11 cellular contexts compared by ENCODE assay signal in the genomic region with DNA sequence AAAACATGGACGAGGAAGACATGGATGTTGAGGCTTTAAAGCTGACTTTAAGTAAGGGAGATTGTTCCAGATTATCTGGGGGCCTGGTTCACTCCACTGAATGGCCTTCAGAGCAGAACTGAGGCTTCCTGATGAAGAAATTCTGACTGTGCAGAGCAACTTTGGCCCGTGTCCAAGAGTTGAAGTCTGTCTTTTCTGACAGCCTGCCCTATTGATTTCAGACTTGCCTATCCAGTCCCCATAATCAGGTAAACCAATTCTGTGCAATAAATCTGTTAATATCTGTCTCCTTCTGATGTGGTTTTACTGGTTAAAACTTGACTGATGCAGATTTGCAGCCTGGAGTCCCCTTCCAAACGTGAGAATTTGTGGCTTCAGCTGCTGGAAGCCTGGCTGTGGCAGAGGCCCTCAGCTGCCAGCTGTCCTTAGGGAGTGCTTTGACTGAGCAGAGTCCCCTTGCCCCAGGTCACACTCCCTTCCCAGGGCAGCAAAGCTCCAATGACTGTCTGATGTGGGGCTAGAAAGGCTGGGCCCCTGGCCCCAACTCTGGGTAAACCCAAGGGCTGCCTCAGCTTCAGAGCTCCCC.
DNase-seq lines count a peak whose midpoint lies in the region; ATAC-seq and TF ChIP-seq lines count a peak whose summit lies in the region.
"Had no signal": no experiment of that assay in that cellular context is flagged by ENCODE, and none has a peak within 500 bp of the region (broad histone marks: within the 10 kb centered on the region; RNA-seq: fewer than 3 reads in every experiment).

No MANE protein-coding gene starts in this region.

- 40% methylated on average over 3 of the region's 3 CpGs for WGBS in right cardiac atrium

- intact Hi-C loops in right cardiac atrium (cut with DNase I) (no loop called here), upper lobe of right lung (cut with DNase I) (no loop called here)

- H3K4me1 ChIP-seq in right cardiac atrium (ENCODE audit: control insufficient read depth, insufficient read depth, low read length) = peaks cover 17% of the 10 kb centered on the region
- no peaks in the 10 kb centered on the region for H3K4me1 ChIP-seq in upper lobe of right lung

- ATAC-seq in right cardiac atrium = peak; percentile 15 to 38
- ATAC-seq in upper lobe of right lung = peak; percentile 44
- ATAC-seq in HG03135 (IDR thresholded peaks at IDR 0.05; ENCODE audit: unreplicated experiment) = no peak
- no peak for ATAC-seq in HG03469 (IDR thresholded peaks at IDR 0.05; ENCODE audit: unreplicated experiment)
- ATAC-seq: foreskin keratinocyte had no signal

- no peak for TF ChIP-seq CTCF in upper lobe of right lung (IDR thresholded peaks at IDR 0.05)

- DNase-seq in stimulated activated CD4-positive, alpha-beta T cell treated with anti-CD3 and anti-CD28 coated beads, Interleukin-15, amount 100 ng/mL, for 24 hours = peak; percentile 14
- DNase-seq in stimulated activated CD4-positive, alpha-beta T cell treated with anti-CD3 and anti-CD28 coated beads, Interleukin-4, amount 100 ng/mL, for 1 hour = no peak
- DNase-seq in SK-N-DZ (ENCODE audit: low spot score) (peak; percentile 11), right cardiac atrium (peak in 2 of 3 donors; percentile 46 to 57), upper lobe of right lung (no peak), midbrain (lab: John Stamatoyannopoulos, UW) (no peak)
- DNase-seq: Caco-2, T-helper 9 cell had no signal

- H3K27ac ChIP-seq in right cardiac atrium (ENCODE audit: low read length) (no peak overlapping the region), upper lobe of right lung (no peak overlapping the region)
- H3K27ac ChIP-seq: foreskin keratinocyte had no signal

- no peaks in the 10 kb centered on the region for H3K9me3 ChIP-seq in right cardiac atrium (ENCODE audit: control insufficient read depth, low read length)
- no peaks in the 10 kb centered on the region for H3K9me3 ChIP-seq in upper lobe of right lung
- H3K9me3 ChIP-seq: Caco-2 had no signal

- H3K27me3 ChIP-seq in right cardiac atrium (ENCODE audit: control insufficient read depth, insufficient read depth) (no peaks in the 10 kb centered on the region), upper lobe of right lung (no peaks in the 10 kb centered on the region)
- H3K27me3 ChIP-seq: foreskin keratinocyte had no signal

- no peaks in the 10 kb centered on the region for H3K36me3 ChIP-seq in upper lobe of right lung

- H3K4me3 ChIP-seq in right cardiac atrium (ENCODE audit: low read length) (no peak overlapping the region), upper lobe of right lung (no peak overlapping the region)

Comparison
In these comparisons a context has a peak if more than half of its experiments do, and no peak if none do; other contexts are left out.
1. DNase-seq: peak in stimulated activated CD4-positive, alpha-beta T cell treated with anti-CD3 and anti-CD28 coated beads, Interleukin-15, amount 100 ng/mL, for 24 hours (single experiment), SK-N-DZ (single experiment) and right cardiac atrium (2 of 3); none in stimulated activated CD4-positive, alpha-beta T cell treated with anti-CD3 and anti-CD28 coated beads, Interleukin-4, amount 100 ng/mL, for 1 hour (single experiment), upper lobe of right lung (single experiment) and midbrain (single experiment).
2. ATAC-seq: peak in right cardiac atrium (2 of 2) and upper lobe of right lung (single experiment); none in HG03135 (single experiment) and HG03469 (single experiment).